ENCODE assay signal across 11 cellular contexts in genomic region chr19:46221981-46222610, GRCh38. TPM values are rescaled to one million over a fixed set of nuclear protein-coding genes. Genes with fewer than 3 reads are reported as not detected.
DNase-seq lines count a peak whose midpoint lies in the region; ATAC-seq and TF ChIP-seq lines count a peak whose summit lies in the region.
"Had no signal": no experiment of that assay in that cellular context is flagged by ENCODE, and none has a peak within 500 bp of the region (broad histone marks: within the 10 kb centered on the region; RNA-seq: fewer than 3 reads in every experiment).

No MANE protein-coding gene starts in this region.

- H3K27me3 ChIP-seq in lower lobe of right lung (ENCODE audit: low read depth), result peaks cover 8% of the 10 kb centered on the region

- TF ChIP-seq CTCF in choroid plexus epithelial cell (conservative IDR thresholded peaks at IDR 0.05; ENCODE audit: low read depth, low read length), result no peak
- TF ChIP-seq CTCF in lower lobe of right lung (IDR thresholded peaks at IDR 0.05), result no peak

- H3K9me3 ChIP-seq in lower lobe of right lung, result no peaks in the 10 kb centered on the region
- H3K9me3 ChIP-seq: mucosa of descending colon had no signal

- H3K36me3 ChIP-seq in lower lobe of right lung, result no peaks in the 10 kb centered on the region

- H3K27ac ChIP-seq in lower lobe of right lung, result no peak overlapping the region
- H3K27ac ChIP-seq: C4-2B had no signal

- peaks cover 6% of the 10 kb centered on the region for H3K4me1 ChIP-seq in lower lobe of right lung

- H3K4me3 ChIP-seq in choroid plexus epithelial cell (ENCODE audit: low read depth, low read length) (no peak overlapping the region), lower lobe of right lung (no peak overlapping the region)
- H3K4me3 ChIP-seq: mucosa of descending colon had no signal

- DNase-seq in CD1c-positive myeloid dendritic cell (ENCODE audit: extremely low spot score), result peak; percentile 7
- peak; percentile 69 for DNase-seq in NCI-H2196 treated with DMSO at 0.1 percent for 48 hours (lab: John Stamatoyannopoulos, UW; ENCODE audit: unreplicated experiment)
- peak; percentile 33 for DNase-seq in choroid plexus epithelial cell (ENCODE audit: low read depth)
- peak; percentile 76 for DNase-seq in lower lobe of right lung
- DNase-seq in NCI-H510A treated with DMSO at 0.1 percent for 48 hours (lab: John Stamatoyannopoulos, UW), result no peak
- DNase-seq in NCI-H2107 treated with DMSO at 0.1 percent for 48 hours (lab: John Stamatoyannopoulos, UW; ENCODE audit: unreplicated experiment), result no peak
- DNase-seq in T1000 (lab: John Stamatoyannopoulos, UW), result no peak
- DNase-seq in stimulated activated CD4-positive, alpha-beta T cell treated with anti-CD3 and anti-CD28 coated beads, Interleukin-2, amount 100 ng/mL, for 48 hours, result no peak
- DNase-seq: mucosa of descending colon had no signal

- peak; percentile 91 to 96 for ATAC-seq in lower lobe of right lung
- ATAC-seq: mucosa of descending colon had no signal

- intact Hi-C loops in lower lobe of right lung (cut with DNase I), result no loop called here

RNA-seq across cellular contexts. Expression of gene IGFL1, which starts 7.4 kb away (rescaled TPM):
- total RNA-seq in lower lobe of right lung, result not detected
- total RNA-seq: cerebellum, mucosa of descending colon had no signal

Comparison
In these comparisons a context has a peak if more than half of its experiments do, and no peak if none do; other contexts are left out.
1. DNase-seq: peak in CD1c-positive myeloid dendritic cell (single experiment), NCI-H2196 treated with DMSO at 0.1 percent for 48 hours (single experiment), choroid plexus epithelial cell (single experiment) and lower lobe of right lung (single experiment); none in NCI-H510A treated with DMSO at 0.1 percent for 48 hours (single experiment), NCI-H2107 treated with DMSO at 0.1 percent for 48 hours (single experiment), T1000 (single experiment) and stimulated activated CD4-positive, alpha-beta T cell treated with anti-CD3 and anti-CD28 coated beads, Interleukin-2, amount 100 ng/mL, for 48 hours (0 of 2).